8 cellular contexts compared by ENCODE assay signal in genomic region chr7:44881066-44881600, GRCh38. TPM values are rescaled to one million over a fixed set of nuclear protein-coding genes. Genes with fewer than 3 reads are reported as not detected.
DNase-seq lines count a peak whose midpoint lies in the region; ATAC-seq and TF ChIP-seq lines count a peak whose summit lies in the region.

No MANE protein-coding gene starts in this region.

- H3K4me1 Mint-ChIP-seq in CD14-positive monocyte (peaks cover 55% of the 10 kb centered on the region), chondrocyte (ENCODE audit: low read depth) (peaks cover 79% of the 10 kb centered on the region), nephron (peaks cover 54% of the 10 kb centered on the region)

- no peaks in the 10 kb centered on the region for H3K9me2 ChIP-seq in Karpas-422 (replicated peaks; ENCODE audit: insufficient read depth, low read length)

- H3K9ac ChIP-seq in Karpas-422 (ENCODE audit: low read length): no peak overlapping the region
- no peak overlapping the region for H3K9ac ChIP-seq in neuronal stem cell (ENCODE audit: low read depth, low read length, poor library complexity)

- no peak overlapping the region for H4K8ac ChIP-seq in neuronal stem cell (ENCODE audit: low read depth, low read length)

- H3K36me3 ChIP-seq in Karpas-422 (ENCODE audit: insufficient read depth, low read length) (peaks cover 32% of the 10 kb centered on the region), neuronal stem cell (replicated peaks in 1 of 2; ENCODE audit: control insufficient read depth in 2 of 2, insufficient read depth in 2 of 2, low read length in 2 of 2) (peaks cover 7 to 73% of the 10 kb centered on the region in 2 donors)

- ATAC-seq in GM19452 (IDR thresholded peaks at IDR 0.05; ENCODE audit: unreplicated experiment) (no peak), HG03439 (IDR thresholded peaks at IDR 0.05; ENCODE audit: unreplicated experiment) (no peak), esophagus mucosa (no peak)

- H3K9me3 ChIP-seq in Karpas-422 (ENCODE audit: low read length): no peaks in the 10 kb centered on the region
- H3K9me3 ChIP-seq in neuronal stem cell (replicated peaks in 1 of 2; ENCODE audit: control insufficient read depth in 2 of 2, insufficient read depth in 1 of 2, low read depth in 1 of 2, low read length in 2 of 2): no peaks in the 10 kb centered on the region

- no peak overlapping the region for H2AK5ac ChIP-seq in neuronal stem cell (ENCODE audit: low read depth, low read length)

- DNase-seq in CD14-positive monocyte (ENCODE audit: low spot score) (no peak), Karpas-422 (no peak), chondrocyte (ENCODE audit: low spot score) (no peak), neuronal stem cell (ENCODE audit: low spot score) (no peak)

- no peak overlapping the region for H3K23ac ChIP-seq in neuronal stem cell (ENCODE audit: low read depth, low read length, poor library complexity)

- peaks cover 17 to 29% of the 10 kb centered on the region in 2 donors for H3K36me3 Mint-ChIP-seq in CD14-positive monocyte
- H3K36me3 Mint-ChIP-seq in chondrocyte (ENCODE audit: low read depth): peaks cover 10% of the 10 kb centered on the region
- H3K36me3 Mint-ChIP-seq in nephron (ENCODE audit: low read depth): peaks cover 58% of the 10 kb centered on the region

- no peak for TF ChIP-seq CTCF in CD14-positive monocyte (IDR thresholded peaks at IDR 0.05)
- no peak for TF ChIP-seq CTCF in chondrocyte (IDR thresholded peaks at IDR 0.05)
- TF ChIP-seq CTCF in nephron (IDR thresholded peaks at IDR 0.05; ENCODE audit: unreplicated experiment in 3 of 3): no peak

- no peak overlapping the region for H3K4ac ChIP-seq in neuronal stem cell (ENCODE audit: low read length)

- no peak overlapping the region for H3K18ac ChIP-seq in neuronal stem cell (ENCODE audit: low read length)

- no peak overlapping the region for H2BK12ac ChIP-seq in neuronal stem cell (ENCODE audit: low read length)

- no CpG with 5 or more reads among the region's 1 CpG for WGBS in neuronal stem cell (ENCODE audit: extremely low coverage in 2 of 2, insufficient read length in 2 of 2, insufficient replicate concordance in 1 of 2), 2 donors

- H3K4me3 ChIP-seq in Karpas-422 (ENCODE audit: low read length): peak overlapping the region; percentile 71; the same call in 1 of the 2 replicates
- H3K4me3 ChIP-seq in neuronal stem cell (ENCODE audit: low read length in 2 of 2): peak overlapping the region in 1 of 2 donors; percentile 95

- H3K27me3 Mint-ChIP-seq in CD14-positive monocyte (ENCODE audit: low read depth in 3 of 3) (peaks cover 0 to 10% (median 0%) of the 10 kb centered on the region in 3 donors), chondrocyte (ENCODE audit: low read depth) (no peaks in the 10 kb centered on the region), nephron (ENCODE audit: low read depth) (no peaks in the 10 kb centered on the region)

- no peak overlapping the region for H3K14ac ChIP-seq in neuronal stem cell (ENCODE audit: low read length)

- no peak overlapping the region for H4K91ac ChIP-seq in neuronal stem cell (ENCODE audit: low read depth, low read length, poor library complexity)

- H3K27me3 ChIP-seq in Karpas-422 (ENCODE audit: low read length) (no peaks in the 10 kb centered on the region), neuronal stem cell (ENCODE audit: control insufficient read depth in 3 of 3, insufficient read depth in 3 of 3, low read depth in 1 of 3, low read length in 3 of 3) (no peaks in the 10 kb centered on the region)

- H2AFZ ChIP-seq in Karpas-422 (ENCODE audit: low read length): no peak overlapping the region
- H2AFZ ChIP-seq in neuronal stem cell (ENCODE audit: low read length): no peak overlapping the region

- no peak overlapping the region for H2BK5ac ChIP-seq in neuronal stem cell (ENCODE audit: low read length)

- H3K4me3 Mint-ChIP-seq in CD14-positive monocyte (peak overlapping the region; percentile 17 to 91), chondrocyte (ENCODE audit: unreplicated experiment) (peak overlapping the region; percentile 95), nephron (peak overlapping the region; percentile 90 to 97 (median 94))

- H3K4me1 ChIP-seq in Karpas-422 (ENCODE audit: low read length) (peaks cover 52% of the 10 kb centered on the region), neuronal stem cell (ENCODE audit: control insufficient read depth in 2 of 2, insufficient read depth in 1 of 2, low read depth in 1 of 2, low read length in 2 of 2) (peaks cover 13 to 31% of the 10 kb centered on the region in 2 donors)

- intact Hi-C loops in CD14-positive monocyte (cut with micrococcal nuclease): loop anchor here (5.0 to 10.0 kb wide), 3 partner anchors 36 to 296 kb away; partner anchors contain the start of gene TMED4 (in 1 of the 2)

- peaks cover 9% of the 10 kb centered on the region for H3K79me1 ChIP-seq in neuronal stem cell (ENCODE audit: low read depth, low read length)

- peak overlapping the region; percentile 48 to 82 (median 74) for H3K27ac Mint-ChIP-seq in CD14-positive monocyte
- peak overlapping the region; percentile 84 for H3K27ac Mint-ChIP-seq in chondrocyte (ENCODE audit: unreplicated experiment)
- H3K27ac Mint-ChIP-seq in nephron: peak overlapping the region; percentile 27 to 86 (median 39)

- H3K4me2 ChIP-seq in Karpas-422 (ENCODE audit: low read depth, low read length, poor library complexity, severe bottlenecking) (peak overlapping the region; percentile 88), neuronal stem cell (ENCODE audit: insufficient read depth, low read length, poor library complexity, severe bottlenecking) (no peak overlapping the region)

- H3K27ac ChIP-seq in Karpas-422 (ENCODE audit: low read length) (peak overlapping the region; percentile 35; the same call in 1 of the 2 replicates), neuronal stem cell (replicated peaks; ENCODE audit: low read length) (no peak overlapping the region)

- H4K20me1 ChIP-seq in Karpas-422 (ENCODE audit: insufficient read depth, low read depth, low read length): peaks cover 57% of the 10 kb centered on the region

- peaks cover 55% of the 10 kb centered on the region for H3K79me2 ChIP-seq in Karpas-422 (ENCODE audit: low read length)

- H3K9me3 Mint-ChIP-seq in CD14-positive monocyte: peaks cover 0 to 3% (median 0%) of the 10 kb centered on the region in 7 donors
- H3K9me3 Mint-ChIP-seq in chondrocyte (ENCODE audit: low read depth): no peaks in the 10 kb centered on the region
- no peaks in the 10 kb centered on the region for H3K9me3 Mint-ChIP-seq in nephron

- H2BK15ac ChIP-seq in neuronal stem cell (ENCODE audit: low read length): no peak overlapping the region

- H2BK120ac ChIP-seq in neuronal stem cell (ENCODE audit: low read depth, low read length): no peak overlapping the region

RNA-seq across cellular contexts. Expression of gene PURB, which starts 4.2 kb away (rescaled TPM):
- polyA plus RNA-seq in CD14-positive monocyte: 1 to 10 TPM; 3.0 TPM
- total RNA-seq in Karpas-422 (2014; rRNA removed; shearing (Covaris generic); ENCODE audit: low replicate concordance): 7.3 and 11.8 TPM in 2 replicates
- 21.9 to 22.2 TPM (median 22.2 TPM) in 3 replicates for total RNA-seq in chondrocyte
- 19.4 TPM for total RNA-seq in esophagus mucosa
- polyA plus RNA-seq in neuronal stem cell (2013, experiment 1 of 2): 12.2 TPM
- 12.7 TPM for polyA plus RNA-seq in neuronal stem cell (2013, experiment 2 of 2)

RNA-seq across cellular contexts. Expression of gene H2AZ2, which starts 33.2 kb away (rescaled TPM):
- polyA plus RNA-seq in CD14-positive monocyte: 100 to 1,000 TPM; 181 to 186 TPM
- 188 and 202 TPM in 2 replicates for total RNA-seq in Karpas-422 (2014; rRNA removed; shearing (Covaris generic); ENCODE audit: low replicate concordance)
- total RNA-seq in chondrocyte (119 to 139 TPM (median 126 TPM) in 3 replicates), esophagus mucosa (87.6 TPM)
- 428 TPM for polyA plus RNA-seq in neuronal stem cell (2013, experiment 1 of 2)
- 421 TPM for polyA plus RNA-seq in neuronal stem cell (2013, experiment 2 of 2)
